ENCODE assay signal across 2 cellular contexts in the genomic region with DNA sequence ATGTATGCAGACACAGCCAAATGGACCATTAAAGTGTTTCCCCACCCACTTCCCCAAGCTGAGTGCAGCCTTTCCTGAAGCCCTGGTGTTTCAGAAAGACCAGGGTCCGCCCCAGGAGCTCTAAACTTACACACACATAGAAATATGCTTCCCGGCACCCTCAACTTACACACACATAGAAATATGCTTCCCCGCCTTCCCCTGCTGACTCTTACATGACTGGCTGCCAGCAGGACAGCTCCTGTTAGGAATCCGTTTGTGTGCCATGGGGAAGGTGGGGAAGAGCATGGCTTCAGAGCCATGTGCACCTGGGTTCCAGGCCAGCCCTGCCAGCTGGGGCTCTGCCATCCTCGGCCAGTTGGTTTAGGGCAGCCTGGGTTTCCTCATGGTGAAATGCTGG.
TF ChIP-seq lines count a peak whose summit lies in the region.

No MANE protein-coding gene starts in this region.

TF ChIP-seq in SK-N-SH treated with all-trans-retinoic acid at 6 μM for 48 hours, 23 proteins besides CTCF, POLR2A, EP300 and RAD21 (continued from another document):
- TF ChIP-seq, protein P1, sequence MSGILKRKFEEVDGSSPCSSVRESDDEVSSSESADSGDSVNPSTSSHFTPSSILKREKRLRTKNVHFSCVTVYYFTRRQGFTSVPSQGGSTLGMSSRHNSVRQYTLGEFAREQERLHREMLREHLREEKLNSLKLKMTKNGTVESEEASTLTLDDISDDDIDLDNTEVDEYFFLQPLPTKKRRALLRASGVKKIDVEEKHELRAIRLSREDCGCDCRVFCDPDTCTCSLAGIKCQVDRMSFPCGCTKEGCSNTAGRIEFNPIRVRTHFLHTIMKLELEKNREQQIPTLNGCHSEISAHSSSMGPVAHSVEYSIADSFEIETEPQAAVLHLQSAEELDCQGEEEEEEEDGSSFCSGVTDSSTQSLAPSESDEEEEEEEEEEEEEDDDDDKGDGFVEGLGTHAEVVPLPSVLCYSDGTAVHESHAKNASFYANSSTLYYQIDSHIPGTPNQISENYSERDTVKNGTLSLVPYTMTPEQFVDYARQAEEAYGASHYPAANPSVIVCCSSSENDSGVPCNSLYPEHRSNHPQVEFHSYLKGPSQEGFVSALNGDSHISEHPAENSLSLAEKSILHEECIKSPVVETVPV (CRISPR knock-in tag; IDR thresholded peaks at IDR 0.05) = no peak
- no peak for TF ChIP-seq ZFP3 (CRISPR knock-in tag; IDR thresholded peaks at IDR 0.05)
- no peak for TF ChIP-seq OSR1 (CRISPR knock-in tag; IDR thresholded peaks at IDR 0.05)
- TF ChIP-seq, protein P2, sequence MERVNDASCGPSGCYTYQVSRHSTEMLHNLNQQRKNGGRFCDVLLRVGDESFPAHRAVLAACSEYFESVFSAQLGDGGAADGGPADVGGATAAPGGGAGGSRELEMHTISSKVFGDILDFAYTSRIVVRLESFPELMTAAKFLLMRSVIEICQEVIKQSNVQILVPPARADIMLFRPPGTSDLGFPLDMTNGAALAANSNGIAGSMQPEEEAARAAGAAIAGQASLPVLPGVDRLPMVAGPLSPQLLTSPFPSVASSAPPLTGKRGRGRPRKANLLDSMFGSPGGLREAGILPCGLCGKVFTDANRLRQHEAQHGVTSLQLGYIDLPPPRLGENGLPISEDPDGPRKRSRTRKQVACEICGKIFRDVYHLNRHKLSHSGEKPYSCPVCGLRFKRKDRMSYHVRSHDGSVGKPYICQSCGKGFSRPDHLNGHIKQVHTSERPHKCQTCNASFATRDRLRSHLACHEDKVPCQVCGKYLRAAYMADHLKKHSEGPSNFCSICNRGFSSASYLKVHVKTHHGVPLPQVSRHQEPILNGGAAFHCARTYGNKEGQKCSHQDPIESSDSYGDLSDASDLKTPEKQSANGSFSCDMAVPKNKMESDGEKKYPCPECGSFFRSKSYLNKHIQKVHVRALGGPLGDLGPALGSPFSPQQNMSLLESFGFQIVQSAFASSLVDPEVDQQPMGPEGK (CRISPR knock-in tag; IDR thresholded peaks at IDR 0.05; ENCODE audit: borderline replicate concordance) = no peak
- TF ChIP-seq CSDC2 (CRISPR knock-in tag; IDR thresholded peaks at IDR 0.05) = no peak
- no peak for TF ChIP-seq RARB (CRISPR knock-in tag; IDR thresholded peaks at IDR 0.05)
- TF ChIP-seq BACH2 (CRISPR knock-in tag; IDR thresholded peaks at IDR 0.05; ENCODE audit: borderline replicate concordance) = no peak
- no peak for TF ChIP-seq ZC3H10 (CRISPR knock-in tag; IDR thresholded peaks at IDR 0.05)
- TF ChIP-seq GLIS3 (CRISPR knock-in tag; IDR thresholded peaks at IDR 0.05) = no peak
- TF ChIP-seq PPARA (CRISPR knock-in tag; IDR thresholded peaks at IDR 0.05; ENCODE audit: borderline replicate concordance) = no peak
- TF ChIP-seq TCF4 (CRISPR knock-in tag; IDR thresholded peaks at IDR 0.05; ENCODE audit: borderline replicate concordance) = no peak
- TF ChIP-seq ARNTL (CRISPR knock-in tag; IDR thresholded peaks at IDR 0.05; ENCODE audit: borderline replicate concordance, low read depth) = no peak
- no peak for TF ChIP-seq SNAI2 (CRISPR knock-in tag; IDR thresholded peaks at IDR 0.05)
- TF ChIP-seq, protein P3, sequence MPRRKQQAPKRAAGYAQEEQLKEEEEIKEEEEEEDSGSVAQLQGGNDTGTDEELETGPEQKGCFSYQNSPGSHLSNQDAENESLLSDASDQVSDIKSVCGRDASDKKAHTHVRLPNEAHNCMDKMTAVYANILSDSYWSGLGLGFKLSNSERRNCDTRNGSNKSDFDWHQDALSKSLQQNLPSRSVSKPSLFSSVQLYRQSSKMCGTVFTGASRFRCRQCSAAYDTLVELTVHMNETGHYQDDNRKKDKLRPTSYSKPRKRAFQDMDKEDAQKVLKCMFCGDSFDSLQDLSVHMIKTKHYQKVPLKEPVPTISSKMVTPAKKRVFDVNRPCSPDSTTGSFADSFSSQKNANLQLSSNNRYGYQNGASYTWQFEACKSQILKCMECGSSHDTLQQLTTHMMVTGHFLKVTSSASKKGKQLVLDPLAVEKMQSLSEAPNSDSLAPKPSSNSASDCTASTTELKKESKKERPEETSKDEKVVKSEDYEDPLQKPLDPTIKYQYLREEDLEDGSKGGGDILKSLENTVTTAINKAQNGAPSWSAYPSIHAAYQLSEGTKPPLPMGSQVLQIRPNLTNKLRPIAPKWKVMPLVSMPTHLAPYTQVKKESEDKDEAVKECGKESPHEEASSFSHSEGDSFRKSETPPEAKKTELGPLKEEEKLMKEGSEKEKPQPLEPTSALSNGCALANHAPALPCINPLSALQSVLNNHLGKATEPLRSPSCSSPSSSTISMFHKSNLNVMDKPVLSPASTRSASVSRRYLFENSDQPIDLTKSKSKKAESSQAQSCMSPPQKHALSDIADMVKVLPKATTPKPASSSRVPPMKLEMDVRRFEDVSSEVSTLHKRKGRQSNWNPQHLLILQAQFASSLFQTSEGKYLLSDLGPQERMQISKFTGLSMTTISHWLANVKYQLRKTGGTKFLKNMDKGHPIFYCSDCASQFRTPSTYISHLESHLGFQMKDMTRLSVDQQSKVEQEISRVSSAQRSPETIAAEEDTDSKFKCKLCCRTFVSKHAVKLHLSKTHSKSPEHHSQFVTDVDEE (CRISPR knock-in tag; IDR thresholded peaks at IDR 0.05) = no peak
TF ChIP-seq in SK-N-SH treated with all-trans-retinoic acid at 6 μM for 48 hours: peak in this region for 0.

TF ChIP-seq in SK-N-SH, 30 proteins besides CTCF, POLR2A, EP300 and RAD21 (continued from another document):
- TF ChIP-seq MXI1 (IDR thresholded peaks at IDR 0.05; ENCODE audit: low read depth, low read length) = no peak
- TF ChIP-seq TEAD4 (IDR thresholded peaks at IDR 0.05; ENCODE audit: borderline replicate concordance, insufficient read depth) = no peak
- TF ChIP-seq NFIC (IDR thresholded peaks at IDR 0.05; ENCODE audit: borderline replicate concordance) = no peak
- no peak for TF ChIP-seq FOSL2 (IDR thresholded peaks at IDR 0.05; ENCODE audit: borderline replicate concordance, low read depth)
- TF ChIP-seq FOXJ3 (CRISPR knock-in tag; IDR thresholded peaks at IDR 0.05) = no peak
- TF ChIP-seq, protein P4, sequence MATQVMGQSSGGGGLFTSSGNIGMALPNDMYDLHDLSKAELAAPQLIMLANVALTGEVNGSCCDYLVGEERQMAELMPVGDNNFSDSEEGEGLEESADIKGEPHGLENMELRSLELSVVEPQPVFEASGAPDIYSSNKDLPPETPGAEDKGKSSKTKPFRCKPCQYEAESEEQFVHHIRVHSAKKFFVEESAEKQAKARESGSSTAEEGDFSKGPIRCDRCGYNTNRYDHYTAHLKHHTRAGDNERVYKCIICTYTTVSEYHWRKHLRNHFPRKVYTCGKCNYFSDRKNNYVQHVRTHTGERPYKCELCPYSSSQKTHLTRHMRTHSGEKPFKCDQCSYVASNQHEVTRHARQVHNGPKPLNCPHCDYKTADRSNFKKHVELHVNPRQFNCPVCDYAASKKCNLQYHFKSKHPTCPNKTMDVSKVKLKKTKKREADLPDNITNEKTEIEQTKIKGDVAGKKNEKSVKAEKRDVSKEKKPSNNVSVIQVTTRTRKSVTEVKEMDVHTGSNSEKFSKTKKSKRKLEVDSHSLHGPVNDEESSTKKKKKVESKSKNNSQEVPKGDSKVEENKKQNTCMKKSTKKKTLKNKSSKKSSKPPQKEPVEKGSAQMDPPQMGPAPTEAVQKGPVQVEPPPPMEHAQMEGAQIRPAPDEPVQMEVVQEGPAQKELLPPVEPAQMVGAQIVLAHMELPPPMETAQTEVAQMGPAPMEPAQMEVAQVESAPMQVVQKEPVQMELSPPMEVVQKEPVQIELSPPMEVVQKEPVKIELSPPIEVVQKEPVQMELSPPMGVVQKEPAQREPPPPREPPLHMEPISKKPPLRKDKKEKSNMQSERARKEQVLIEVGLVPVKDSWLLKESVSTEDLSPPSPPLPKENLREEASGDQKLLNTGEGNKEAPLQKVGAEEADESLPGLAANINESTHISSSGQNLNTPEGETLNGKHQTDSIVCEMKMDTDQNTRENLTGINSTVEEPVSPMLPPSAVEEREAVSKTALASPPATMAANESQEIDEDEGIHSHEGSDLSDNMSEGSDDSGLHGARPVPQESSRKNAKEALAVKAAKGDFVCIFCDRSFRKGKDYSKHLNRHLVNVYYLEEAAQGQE (IDR thresholded peaks at IDR 0.05; ENCODE audit: low read depth, low read length) = no peak
- no peak for TF ChIP-seq CHD2 (IDR thresholded peaks at IDR 0.05; ENCODE audit: low read length, partially characterized antibody)
- TF ChIP-seq RFX5 (IDR thresholded peaks at IDR 0.05; ENCODE audit: low read length) = no peak
- TF ChIP-seq, protein P5, sequence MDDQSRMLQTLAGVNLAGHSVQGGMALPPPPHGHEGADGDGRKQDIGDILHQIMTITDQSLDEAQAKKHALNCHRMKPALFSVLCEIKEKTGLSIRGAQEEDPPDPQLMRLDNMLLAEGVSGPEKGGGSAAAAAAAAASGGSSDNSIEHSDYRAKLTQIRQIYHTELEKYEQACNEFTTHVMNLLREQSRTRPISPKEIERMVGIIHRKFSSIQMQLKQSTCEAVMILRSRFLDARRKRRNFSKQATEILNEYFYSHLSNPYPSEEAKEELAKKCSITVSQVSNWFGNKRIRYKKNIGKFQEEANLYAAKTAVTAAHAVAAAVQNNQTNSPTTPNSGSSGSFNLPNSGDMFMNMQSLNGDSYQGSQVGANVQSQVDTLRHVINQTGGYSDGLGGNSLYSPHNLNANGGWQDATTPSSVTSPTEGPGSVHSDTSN (IDR thresholded peaks at IDR 0.05) = no peak
- TF ChIP-seq, protein P6, sequence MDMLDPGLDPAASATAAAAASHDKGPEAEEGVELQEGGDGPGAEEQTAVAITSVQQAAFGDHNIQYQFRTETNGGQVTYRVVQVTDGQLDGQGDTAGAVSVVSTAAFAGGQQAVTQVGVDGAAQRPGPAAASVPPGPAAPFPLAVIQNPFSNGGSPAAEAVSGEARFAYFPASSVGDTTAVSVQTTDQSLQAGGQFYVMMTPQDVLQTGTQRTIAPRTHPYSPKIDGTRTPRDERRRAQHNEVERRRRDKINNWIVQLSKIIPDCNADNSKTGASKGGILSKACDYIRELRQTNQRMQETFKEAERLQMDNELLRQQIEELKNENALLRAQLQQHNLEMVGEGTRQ (IDR thresholded peaks at IDR 0.05; ENCODE audit: borderline replicate concordance, low read depth, low read length) = no peak
- no peak for TF ChIP-seq RXRA (IDR thresholded peaks at IDR 0.05; ENCODE audit: borderline replicate concordance, low read depth)
- TF ChIP-seq POLR2AphosphoS5 (IDR thresholded peaks at IDR 0.05; ENCODE audit: low read depth, low read length) = no peak
- no peak for TF ChIP-seq GATA2 (CRISPR knock-in tag; IDR thresholded peaks at IDR 0.05)
